ENCODE assay signal across 16 cellular contexts in the genomic region with DNA sequence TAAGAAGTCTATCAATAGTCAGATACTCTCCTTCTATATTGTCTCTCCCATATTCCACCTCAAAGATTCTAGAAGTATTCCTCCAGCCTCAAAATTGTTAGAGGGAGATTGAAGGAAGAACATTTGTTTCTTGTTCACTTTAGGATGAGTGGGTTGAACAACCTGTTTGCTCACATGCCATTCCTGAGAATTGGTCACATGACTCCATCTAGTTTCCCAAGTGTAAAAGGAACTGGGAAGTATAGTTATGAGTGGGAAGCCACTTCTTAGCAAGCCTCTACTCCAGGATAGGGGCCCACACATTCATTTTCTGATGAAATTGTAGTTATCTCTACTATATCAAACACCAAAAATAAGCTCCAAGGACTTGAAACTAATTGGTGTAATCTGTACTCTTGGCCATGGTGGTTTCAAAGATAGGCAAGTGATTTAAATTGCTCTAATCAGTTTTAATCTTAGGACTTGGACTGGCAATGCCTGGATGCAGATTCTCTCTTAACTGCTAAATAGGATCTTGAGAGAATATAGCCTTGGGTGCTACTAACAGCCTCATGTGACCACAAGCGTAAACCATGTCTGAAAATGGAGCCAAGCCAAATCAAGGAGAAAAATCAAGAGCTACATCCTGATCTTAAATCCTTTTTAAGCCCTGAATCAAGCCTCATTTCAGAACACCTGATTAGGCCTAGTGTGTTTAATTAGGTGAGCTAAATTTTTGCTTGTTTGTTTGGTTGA.
"Had no signal": no experiment of that assay in that cellular context is flagged by ENCODE, and none has a peak within 500 bp of the region (broad histone marks: within the 10 kb centered on the region; RNA-seq: fewer than 3 reads in every experiment).

No MANE protein-coding gene starts in this region.

- H3K4me3 ChIP-seq: lung, sigmoid colon, spleen, testis had no signal

- H3K27ac ChIP-seq: sigmoid colon, spleen, testis had no signal

- ATAC-seq: effector memory CD8-positive, alpha-beta T cell; left colon; stimulated activated naive CD8-positive, alpha-beta T cell treated with anti-CD3 and anti-CD28 coated beads, Interleukin-15, amount 100 ng/mL, for 72 hours had no signal

- H3K4me1 ChIP-seq: sigmoid colon, spleen, testis had no signal

- H3K9me3 ChIP-seq: testis had no signal

- FAIRE-seq: frontal cortex had no signal

- H3K36me3 ChIP-seq: sigmoid colon, spleen had no signal

- DNase-seq: activated CD4-positive, CD25-positive, alpha-beta regulatory T cell treated with anti-CD3 and anti-CD28 coated beads, Interleukin-2, amount 50 U/mL, for 72 hours; activated naive CD4-positive, alpha-beta T cell; activated naive CD8-positive, alpha-beta T cell treated with anti-CD3 and anti-CD28 coated beads, Interleukin-2, amount 10 ng/mL, durations not matched to agents 7 days and 5 days; activated T-cell treated with anti-CD3 and anti-CD28 coated beads for 4 hours; cortex of kidney; effector memory CD8-positive, alpha-beta T cell; head of caudate nucleus; left colon; midbrain; sigmoid colon; spleen; stimulated activated naive CD8-positive, alpha-beta T cell treated with anti-CD3 and anti-CD28 coated beads, Interleukin-15, amount 100 ng/mL, for 72 hours; T1000; testis had no signal

- H3K27me3 ChIP-seq: sigmoid colon, spleen, testis had no signal
